Comparison of ENCODE assay signal across 11 cellular contexts in the genomic region with DNA sequence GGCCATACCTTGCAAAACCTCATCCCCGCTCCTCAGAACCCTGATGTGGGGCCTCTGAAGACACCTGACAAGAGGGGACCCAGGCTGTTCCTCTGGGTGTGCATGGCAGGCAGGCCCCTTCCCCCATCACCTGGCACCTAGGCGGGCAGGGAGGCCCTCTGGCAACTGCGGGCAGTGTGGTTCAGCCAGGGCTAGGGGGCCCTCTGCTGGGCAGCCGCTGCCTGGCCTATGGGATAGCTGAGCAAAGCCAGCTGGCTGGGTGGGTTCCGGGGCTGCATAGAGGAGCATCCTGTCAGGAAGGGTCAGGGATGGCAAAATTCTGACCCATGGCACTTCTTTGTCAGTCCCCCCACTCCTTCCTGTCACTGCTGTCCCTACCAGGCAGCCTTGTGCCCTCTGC.
DNase-seq lines count a peak whose midpoint lies in the region; TF ChIP-seq lines count a peak whose summit lies in the region.
"Had no signal": no experiment of that assay in that cellular context is flagged by ENCODE, and none has a peak within 500 bp of the region (broad histone marks: within the 10 kb centered on the region; RNA-seq: fewer than 3 reads in every experiment).

No MANE protein-coding gene starts in this region.

- H3K9me3 ChIP-seq in Peyer's patch, result no peaks in the 10 kb centered on the region

- no peak overlapping the region for H3K27ac ChIP-seq in mesendoderm (ENCODE audit: low read depth, low read length)
- H3K27ac ChIP-seq in Peyer's patch, result no peak overlapping the region
- H3K27ac ChIP-seq: coronary artery had no signal

- H3K4ac ChIP-seq in mesendoderm (ENCODE audit: low read depth, low read length), result no peak overlapping the region

- H4K5ac ChIP-seq in mesendoderm (ENCODE audit: low read length), result no peak overlapping the region

- no peak overlapping the region for H3K23ac ChIP-seq in mesendoderm (ENCODE audit: low read length)

- H2BK120ac ChIP-seq in mesendoderm (ENCODE audit: low read depth, low read length), result no peak overlapping the region

- no peaks in the 10 kb centered on the region for H3K79me2 ChIP-seq in mesendoderm (ENCODE audit: control insufficient read depth, insufficient read depth, low read length)

- H3K36me3 ChIP-seq in H7 (replicated peaks; ENCODE audit: control insufficient read depth, insufficient read depth, low read length) (no peaks in the 10 kb centered on the region), mesendoderm (ENCODE audit: control insufficient read depth, insufficient read depth, low read length) (no peaks in the 10 kb centered on the region), Peyer's patch (no peaks in the 10 kb centered on the region)

- no peak overlapping the region for H4K8ac ChIP-seq in mesendoderm (ENCODE audit: low read depth, low read length)

- no peak overlapping the region for H3K9ac ChIP-seq in mesendoderm (ENCODE audit: low read length)

- H3K27me3 ChIP-seq in H7 (ENCODE audit: control insufficient read depth, insufficient read depth, low read length) (no peaks in the 10 kb centered on the region; the same call in none of the 2 replicates), mesendoderm (ENCODE audit: insufficient read depth, low read length, poor library complexity) (no peaks in the 10 kb centered on the region), Peyer's patch (no peaks in the 10 kb centered on the region)

- peak in 1 of 6 experiments; percentile 20 for TF ChIP-seq CTCF in Peyer's patch (IDR thresholded peaks at IDR 0.05)

- H3K4me1 ChIP-seq in mesendoderm (ENCODE audit: control insufficient read depth, low read depth, low read length) (no peaks in the 10 kb centered on the region), Peyer's patch (no peaks in the 10 kb centered on the region)

- no peak overlapping the region for H2BK5ac ChIP-seq in mesendoderm (ENCODE audit: low read length)

- no peak for TF ChIP-seq POLR2A in Peyer's patch (IDR thresholded peaks at IDR 0.05)

- H3K4me3 ChIP-seq in H7 (ENCODE audit: insufficient read depth, low read depth, low read length), result no peak overlapping the region
- H3K4me3 ChIP-seq in mesendoderm (ENCODE audit: low read length), result no peak overlapping the region
- H3K4me3 ChIP-seq in Peyer's patch, result no peak overlapping the region
- H3K4me3 ChIP-seq: coronary artery had no signal

- no peak overlapping the region for H3K4me2 ChIP-seq in mesendoderm (ENCODE audit: low read length)

- H3K18ac ChIP-seq in mesendoderm (ENCODE audit: low read length), result no peak overlapping the region

- no peaks in the 10 kb centered on the region for H3K79me1 ChIP-seq in mesendoderm (ENCODE audit: low read length)

- no peak overlapping the region for H2AK5ac ChIP-seq in mesendoderm (ENCODE audit: low read length)

- DNase-seq in NCI-H1092 treated with DMSO at 0.1 percent for 48 hours (lab: John Stamatoyannopoulos, UW) (peak; percentile 30), NCI-H1092 (lab: John Stamatoyannopoulos, UW) (no peak), H7 (peak; percentile 91), astrocyte of the hippocampus (ENCODE audit: low read depth, low spot score) (peak; percentile 6), mesendoderm (peak; percentile 54), UCSD-AML1 (lab: John Stamatoyannopoulos, UW; ENCODE audit: unreplicated experiment) (no peak), Peyer's patch (no peak), T-helper 9 cell (no peak)
- DNase-seq: activated T-cell treated with anti-CD3 and anti-CD28 coated beads, Interleukin-2, amount 50 U/mL, for 24 hours; KBM-7 had no signal

- H3K56ac ChIP-seq in mesendoderm (ENCODE audit: low read length), result no peak overlapping the region

- no CpG with 5 or more reads among the region's 5 CpGs for WGBS in mesendoderm (ENCODE audit: extremely low coverage, insufficient coverage, low lambda C conversion rate)

- no peak overlapping the region for H2BK15ac ChIP-seq in mesendoderm (replicated peaks; ENCODE audit: low read depth)

Comparison
In these comparisons a context has a peak if more than half of its experiments do, and no peak if none do; other contexts are left out.
1. DNase-seq: peak in NCI-H1092 treated with DMSO at 0.1 percent for 48 hours (single experiment), H7 (single experiment), astrocyte of the hippocampus (single experiment) and mesendoderm (single experiment); none in NCI-H1092 (single experiment), UCSD-AML1 (single experiment), Peyer's patch (0 of 3) and T-helper 9 cell (single experiment).